2 cellular contexts compared by ENCODE assay signal in genomic region chr4:147723316-147723715, GRCh38.
TF ChIP-seq lines count a peak whose summit lies in the region.

No MANE protein-coding gene starts in this region.

TF ChIP-seq in IMR-90, 13 proteins besides CTCF, POLR2A, EP300 and RAD21:
- TF ChIP-seq MAZ (IDR thresholded peaks at IDR 0.05; ENCODE audit: borderline replicate concordance, low read depth, low read length): no peak
- TF ChIP-seq SMC3 (IDR thresholded peaks at IDR 0.05; ENCODE audit: low read depth, low read length): no peak
- TF ChIP-seq RFX5 (IDR thresholded peaks at IDR 0.05; ENCODE audit: low read depth, low read length): no peak
- no peak for TF ChIP-seq CHD1 (IDR thresholded peaks at IDR 0.05; ENCODE audit: low read depth, low read length)
- TF ChIP-seq FOS (IDR thresholded peaks at IDR 0.05; ENCODE audit: low read depth, low read length): no peak
- TF ChIP-seq MAFK (IDR thresholded peaks at IDR 0.05; ENCODE audit: low read depth, low read length): no peak
- no peak for TF ChIP-seq NFE2L2 (IDR thresholded peaks at IDR 0.05; ENCODE audit: low read depth, low read length)
- no peak for TF ChIP-seq USF2 (IDR thresholded peaks at IDR 0.05; ENCODE audit: low read depth, low read length)
- TF ChIP-seq MXI1 (IDR thresholded peaks at IDR 0.05; ENCODE audit: borderline replicate concordance, low read depth, low read length): no peak
- no peak for TF ChIP-seq BHLHE40 (IDR thresholded peaks at IDR 0.05; ENCODE audit: low read depth, low read length)
- no peak for TF ChIP-seq ELK1 (IDR thresholded peaks at IDR 0.05; ENCODE audit: borderline replicate concordance, low read depth, low read length)
- no peak for TF ChIP-seq RCOR1 (IDR thresholded peaks at IDR 0.05; ENCODE audit: insufficient replicate concordance, low read length)
- no peak for TF ChIP-seq CEBPB (IDR thresholded peaks at IDR 0.05; ENCODE audit: low read depth, low read length)

TF ChIP-seq in H1, 55 proteins besides CTCF, POLR2A, EP300 and RAD21:
- TF ChIP-seq TAF1 (IDR thresholded peaks at IDR 0.05; ENCODE audit: low read depth, low read length) (no peak), CHD7 (IDR thresholded peaks at IDR 0.05; ENCODE audit: insufficient replicate concordance, low read length) (no peak), CHD2 (IDR thresholded peaks at IDR 0.05; ENCODE audit: low read length) (no peak), PHF8 (conservative IDR thresholded peaks at IDR 0.05; ENCODE audit: low read depth, low read length) (no peak), TCF12 (IDR thresholded peaks at IDR 0.05; ENCODE audit: low read depth, low read length) (no peak), RFX5 (IDR thresholded peaks at IDR 0.05; ENCODE audit: borderline replicate concordance, low read depth, low read length) (no peak), SIN3A (conservative IDR thresholded peaks at IDR 0.05 in 1 of 2, IDR thresholded peaks at IDR 0.05 in 1 of 2; ENCODE audit: low read depth in 1 of 2, low read length in 2 of 2) (no peak), HDAC6 (IDR thresholded peaks at IDR 0.05; ENCODE audit: low read depth, low read length) (no peak), SIRT6 (IDR thresholded peaks at IDR 0.05; ENCODE audit: low read length) (no peak), RNF2 (IDR thresholded peaks at IDR 0.05; ENCODE audit: borderline replicate concordance, low read depth, low read length, missing control alignments, poor library complexity, severe bottlenecking) (no peak), EGR1 (IDR thresholded peaks at IDR 0.05; ENCODE audit: borderline replicate concordance, low read depth, low read length) (no peak), KDM1A (IDR thresholded peaks at IDR 0.05; ENCODE audit: borderline replicate concordance, low read length) (no peak), CBX5 (IDR thresholded peaks at IDR 0.05; ENCODE audit: low read depth, low read length) (no peak), FOSL1 (IDR thresholded peaks at IDR 0.05; ENCODE audit: insufficient read depth, low read depth, low read length) (no peak), KDM4A (IDR thresholded peaks at IDR 0.05; ENCODE audit: low read depth, low read length, severe bottlenecking) (no peak), POLR2AphosphoS5 (IDR thresholded peaks at IDR 0.05; ENCODE audit: low read depth, low read length) (no peak), SP4 (IDR thresholded peaks at IDR 0.05; ENCODE audit: low read length) (no peak), POU5F1 (IDR thresholded peaks at IDR 0.05; ENCODE audit: low read depth, low read length) (no peak), SP2 (IDR thresholded peaks at IDR 0.05; ENCODE audit: low read length) (no peak), CEBPB (IDR thresholded peaks at IDR 0.05; ENCODE audit: low read depth, low read length) (no peak)
